In the genomic region with DNA sequence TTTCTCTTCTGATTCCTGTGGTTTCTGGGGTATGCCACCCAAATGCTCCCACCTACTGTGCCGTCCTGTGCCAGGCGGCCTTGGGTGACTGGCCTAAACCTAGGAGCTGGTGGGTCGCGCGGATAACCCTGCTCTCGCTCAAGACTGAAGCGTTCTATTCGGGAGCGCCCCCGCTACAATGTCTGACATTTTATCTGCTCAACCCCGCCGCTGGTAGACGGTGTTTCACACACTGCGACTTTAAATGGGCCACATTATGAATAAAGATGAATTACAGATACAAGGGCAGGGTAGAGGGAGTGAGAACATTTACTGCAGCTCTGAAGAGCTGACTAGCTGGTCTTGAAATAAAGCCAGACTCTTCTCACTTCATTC, we compare ENCODE assay signal across 7 cellular contexts. TPM values are rescaled to one million over a fixed set of nuclear protein-coding genes. Genes with fewer than 3 reads are reported as not detected.
DNase-seq lines count a peak whose midpoint lies in the region; ATAC-seq and TF ChIP-seq lines count a peak whose summit lies in the region.

No MANE protein-coding gene starts in this region.

- H3K4me1 Mint-ChIP-seq in activated T-helper 17 cell treated with anti-CD3 and anti-CD28 coated beads, Interleukin-2, amount 50 U/mL, for 72 hours = peaks cover 5% of the 10 kb centered on the region

- no peaks in the 10 kb centered on the region for H3K9me2 ChIP-seq in HCT116 (ENCODE audit: insufficient read depth)

- CTCF ChIA-PET in HCT116 (lab: Charles Lee) = no interaction called here

- peaks cover 0 to 10% of the 10 kb centered on the region in 2 experiments; a peak in 2 of 4 replicates for H3K4me1 ChIP-seq in HCT116 (ENCODE audit: control insufficient read depth in 1 of 2, insufficient read depth in 2 of 2, low read length in 2 of 2)

- peaks cover 6% of the 10 kb centered on the region for H3K36me3 Mint-ChIP-seq in activated T-helper 17 cell treated with anti-CD3 and anti-CD28 coated beads, Interleukin-2, amount 50 U/mL, for 72 hours (ENCODE audit: low read depth)

- TF ChIP-seq POLR2A in HCT116 (IDR thresholded peaks at IDR 0.05; ENCODE audit: borderline replicate concordance, extremely low read depth, insufficient read depth, insufficient read length) = no peak

- intact Hi-C loops in HCT116 (cut with micrococcal nuclease) = no loop called here

- DNase-seq in HCT116 (ENCODE audit: low read depth, low spot score) (no peak), retinal pigment epithelial cell (ENCODE audit: low read depth) (no peak), cerebellar nuclear complex (lab: John Stamatoyannopoulos, UW) (no peak), NCI-H1092 treated with DMSO at 0.1 percent for 48 hours (lab: John Stamatoyannopoulos, UW) (no peak), pons (ENCODE audit: low spot score) (no peak)

- peak overlapping the region; percentile 97 for H3K4me3 Mint-ChIP-seq in activated T-helper 17 cell treated with anti-CD3 and anti-CD28 coated beads, Interleukin-2, amount 50 U/mL, for 72 hours

- no peak for ATAC-seq in HCT116
- no peak for ATAC-seq in activated T-helper 17 cell treated with anti-CD3 and anti-CD28 coated beads, Interleukin-2, amount 50 U/mL, for 72 hours (replicated peaks)

- H3K4me2 ChIP-seq in HCT116 (ENCODE audit: low read length) = no peak overlapping the region

- H3K4me3 ChIP-seq in HCT116 (replicated peaks in 1 of 2; ENCODE audit: low read depth in 1 of 2, low read length in 2 of 2) = no peak overlapping the region
- H3K4me3 ChIP-seq in iPS-11a (ENCODE audit: low read depth, low read length) = peak overlapping the region; percentile 8
- H3K4me3 ChIP-seq in retinal pigment epithelial cell (ENCODE audit: low read length) = peak overlapping the region; percentile 46

- H3K79me2 ChIP-seq in HCT116 (ENCODE audit: insufficient read depth, low read length) = no peaks in the 10 kb centered on the region

- peaks cover 3% of the 10 kb centered on the region for H3K9me3 Mint-ChIP-seq in activated T-helper 17 cell treated with anti-CD3 and anti-CD28 coated beads, Interleukin-2, amount 50 U/mL, for 72 hours

- peaks cover 11% of the 10 kb centered on the region for H3K27me3 Mint-ChIP-seq in activated T-helper 17 cell treated with anti-CD3 and anti-CD28 coated beads, Interleukin-2, amount 50 U/mL, for 72 hours

- no peaks in the 10 kb centered on the region for H4K20me1 ChIP-seq in HCT116 (ENCODE audit: insufficient read depth)

- peak overlapping the region; percentile 88 for H2AFZ ChIP-seq in HCT116 (ENCODE audit: low read depth, low read length, poor library complexity, severe bottlenecking)

- no peaks in the 10 kb centered on the region for H3K36me3 ChIP-seq in HCT116 (ENCODE audit: control insufficient read depth in 1 of 2, insufficient read depth in 2 of 2, low read length in 2 of 2)

- no peak overlapping the region for H3K27ac Mint-ChIP-seq in activated T-helper 17 cell treated with anti-CD3 and anti-CD28 coated beads, Interleukin-2, amount 50 U/mL, for 72 hours

- TF ChIP-seq RAD21 in HCT116 (IDR thresholded peaks at IDR 0.05; ENCODE audit: low read depth) = no peak

- no TSS peak for BruUV-seq in HCT116 (replicated peaks; lab: Mats Ljungman, UMichigan)

- RAD21 ChIA-PET in HCT116 (lab: Charles Lee; ENCODE audit: low non-redundant PET in 1 of 2, low total read pairs in 2 of 2, uncharacterized antibody in 2 of 2, unreplicated experiment in 2 of 2) = no interaction called here

- H3K27me3 ChIP-seq in HCT116 (ENCODE audit: insufficient read depth, low read length) = no peaks in the 10 kb centered on the region

- H3K27ac ChIP-seq in HCT116 (ENCODE audit: low read depth, low read length) = no peak overlapping the region

- no peak overlapping the region for H3K9ac ChIP-seq in HCT116 (ENCODE audit: low read length)

- POLR2A ChIA-PET in HCT116 (lab: Charles Lee) = no interaction called here

- no peaks in the 10 kb centered on the region for H3K9me3 ChIP-seq in HCT116 (ENCODE audit: control insufficient read depth in 1 of 2, insufficient read depth in 1 of 2, low read depth in 1 of 2, low read length in 2 of 2)

- TF ChIP-seq CTCF in HCT116 (IDR thresholded peaks at IDR 0.05 in 2 of 3, conservative IDR thresholded peaks at IDR 0.05 in 1 of 3; ENCODE audit: borderline replicate concordance in 1 of 3, insufficient read depth in 1 of 3, low read depth in 2 of 3, low read length in 2 of 3) (no peak), retinal pigment epithelial cell (conservative IDR thresholded peaks at IDR 0.05; ENCODE audit: low read depth, low read length) (no peak)

TF ChIP-seq in HCT116, 20 proteins besides CTCF, POLR2A, EP300 and RAD21:
- no peak for TF ChIP-seq ELF1 (IDR thresholded peaks at IDR 0.05; ENCODE audit: borderline replicate concordance, low read depth)
- no peak for TF ChIP-seq POLR2AphosphoS5 (IDR thresholded peaks at IDR 0.05; ENCODE audit: low read depth, low read length)
- no peak for TF ChIP-seq EZH2 (IDR thresholded peaks at IDR 0.05)
- no peak for TF ChIP-seq FOSL1 (IDR thresholded peaks at IDR 0.05; ENCODE audit: low read depth)
- no peak for TF ChIP-seq YY1 (IDR thresholded peaks at IDR 0.05; ENCODE audit: extremely low read depth, insufficient replicate concordance, low read depth, low read length)
- TF ChIP-seq SRF (IDR thresholded peaks at IDR 0.05; ENCODE audit: low read depth) = no peak
- TF ChIP-seq, protein P1, sequence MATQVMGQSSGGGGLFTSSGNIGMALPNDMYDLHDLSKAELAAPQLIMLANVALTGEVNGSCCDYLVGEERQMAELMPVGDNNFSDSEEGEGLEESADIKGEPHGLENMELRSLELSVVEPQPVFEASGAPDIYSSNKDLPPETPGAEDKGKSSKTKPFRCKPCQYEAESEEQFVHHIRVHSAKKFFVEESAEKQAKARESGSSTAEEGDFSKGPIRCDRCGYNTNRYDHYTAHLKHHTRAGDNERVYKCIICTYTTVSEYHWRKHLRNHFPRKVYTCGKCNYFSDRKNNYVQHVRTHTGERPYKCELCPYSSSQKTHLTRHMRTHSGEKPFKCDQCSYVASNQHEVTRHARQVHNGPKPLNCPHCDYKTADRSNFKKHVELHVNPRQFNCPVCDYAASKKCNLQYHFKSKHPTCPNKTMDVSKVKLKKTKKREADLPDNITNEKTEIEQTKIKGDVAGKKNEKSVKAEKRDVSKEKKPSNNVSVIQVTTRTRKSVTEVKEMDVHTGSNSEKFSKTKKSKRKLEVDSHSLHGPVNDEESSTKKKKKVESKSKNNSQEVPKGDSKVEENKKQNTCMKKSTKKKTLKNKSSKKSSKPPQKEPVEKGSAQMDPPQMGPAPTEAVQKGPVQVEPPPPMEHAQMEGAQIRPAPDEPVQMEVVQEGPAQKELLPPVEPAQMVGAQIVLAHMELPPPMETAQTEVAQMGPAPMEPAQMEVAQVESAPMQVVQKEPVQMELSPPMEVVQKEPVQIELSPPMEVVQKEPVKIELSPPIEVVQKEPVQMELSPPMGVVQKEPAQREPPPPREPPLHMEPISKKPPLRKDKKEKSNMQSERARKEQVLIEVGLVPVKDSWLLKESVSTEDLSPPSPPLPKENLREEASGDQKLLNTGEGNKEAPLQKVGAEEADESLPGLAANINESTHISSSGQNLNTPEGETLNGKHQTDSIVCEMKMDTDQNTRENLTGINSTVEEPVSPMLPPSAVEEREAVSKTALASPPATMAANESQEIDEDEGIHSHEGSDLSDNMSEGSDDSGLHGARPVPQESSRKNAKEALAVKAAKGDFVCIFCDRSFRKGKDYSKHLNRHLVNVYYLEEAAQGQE (IDR thresholded peaks at IDR 0.05; ENCODE audit: low read depth) = no peak
- no peak for TF ChIP-seq TCF7L2 (IDR thresholded peaks at IDR 0.05; ENCODE audit: borderline replicate concordance, extremely low read depth, insufficient read depth, insufficient read length)
- TF ChIP-seq, protein P2, sequence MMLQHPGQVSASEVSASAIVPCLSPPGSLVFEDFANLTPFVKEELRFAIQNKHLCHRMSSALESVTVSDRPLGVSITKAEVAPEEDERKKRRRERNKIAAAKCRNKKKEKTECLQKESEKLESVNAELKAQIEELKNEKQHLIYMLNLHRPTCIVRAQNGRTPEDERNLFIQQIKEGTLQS (IDR thresholded peaks at IDR 0.05) = no peak
- TF ChIP-seq, protein P3, sequence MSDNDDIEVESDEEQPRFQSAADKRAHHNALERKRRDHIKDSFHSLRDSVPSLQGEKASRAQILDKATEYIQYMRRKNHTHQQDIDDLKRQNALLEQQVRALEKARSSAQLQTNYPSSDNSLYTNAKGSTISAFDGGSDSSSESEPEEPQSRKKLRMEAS (IDR thresholded peaks at IDR 0.05) = no peak
- no peak for TF ChIP-seq ZNF274 (IDR thresholded peaks at IDR 0.05; ENCODE audit: low read depth, low read length)

RNA-seq across cellular contexts. Expression of a gene that starts 0.8 kb away (rescaled TPM):
- total RNA-seq in HCT116 (2021; ENCODE audit: unreplicated experiment) = 15.2 TPM
- polyA plus RNA-seq in HCT116 (2012) = 6.2 and 8.0 TPM in 2 replicates
- 1 to 10 TPM; 2.0 to 8.6 TPM for total RNA-seq in activated T-helper 17 cell treated with anti-CD3 and anti-CD28 coated beads, Interleukin-2, amount 50 U/mL, for 72 hours

Comparison
In these comparisons a context has a peak if more than half of its experiments do, and no peak if none do; other contexts are left out.
1. H3K4me3 ChIP-seq: peak in iPS-11a (single experiment) and retinal pigment epithelial cell (single experiment); none in HCT116 (0 of 2).